ENCODE assay signal across 26 cellular contexts in the genomic region with DNA sequence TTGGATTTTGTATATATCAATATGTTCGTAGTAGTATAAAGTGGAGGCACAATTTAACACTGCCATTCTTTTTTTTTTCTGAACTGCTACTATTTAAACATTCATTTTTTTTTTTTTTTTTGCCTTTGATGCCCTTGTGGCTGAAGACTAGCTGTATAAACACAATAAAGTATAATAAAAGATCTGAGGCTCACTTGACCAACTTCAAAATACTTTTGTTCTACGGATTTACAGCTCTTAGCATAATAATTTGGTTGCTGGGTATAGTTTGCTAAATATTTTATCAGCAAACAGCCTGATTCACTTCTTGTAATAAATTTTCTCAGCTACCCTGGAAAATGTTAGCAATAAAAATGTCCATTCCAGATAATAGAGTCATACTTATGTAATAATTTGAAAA.
"Had no signal": no experiment of that assay in that cellular context is flagged by ENCODE, and none has a peak within 500 bp of the region (broad histone marks: within the 10 kb centered on the region; RNA-seq: fewer than 3 reads in every experiment).

No MANE protein-coding gene starts in this region.

- H3K4me3 Mint-ChIP-seq: naive thymus-derived CD4-positive, alpha-beta T cell; natural killer cell; nephron progenitor cell; neural crest cell; stimulated activated effector memory CD8-positive, alpha-beta T cell treated with anti-CD3 and anti-CD28 coated beads, Interleukin-12 subunit alpha, Interleukin-12 subunit beta, amount 100 ng/mL, for 72 hours; stimulated activated naive B cell treated with anti-CD40 and anti-IgM and Interleukin-4, amounts not matched to agents 10 μg/mL and 1 μg/mL and 100 μg/mL, for 72 hours; stimulated activated naive CD8-positive, alpha-beta T cell treated with anti-CD3 and anti-CD28 coated beads, Interleukin-15, Interleukin-2, amounts not matched to agents 100 ng/mL and 50 ng/mL, for 24 hours; type B pancreatic cell had no signal

- H3K27ac ChIP-seq: neutrophil, pancreas, psoas muscle, right lobe of liver, sigmoid colon, stomach, tibial artery, transverse colon, upper lobe of right lung, uterus had no signal

- H3K9me3 ChIP-seq: neutrophil, pancreas, psoas muscle, right lobe of liver, sigmoid colon, stomach, tibial artery, transverse colon, upper lobe of right lung, uterus had no signal

- ATAC-seq: naive thymus-derived CD4-positive, alpha-beta T cell; natural killer cell; pancreas; psoas muscle; right cardiac atrium; right lobe of liver; stimulated activated effector memory CD8-positive, alpha-beta T cell treated with anti-CD3 and anti-CD28 coated beads, Interleukin-12 subunit alpha, Interleukin-12 subunit beta, amount 100 ng/mL, for 72 hours; stimulated activated naive B cell treated with anti-CD40 and anti-IgM and Interleukin-4, amounts not matched to agents 10 μg/mL and 1 μg/mL and 100 μg/mL, for 72 hours; upper lobe of right lung had no signal

- H3K27me3 ChIP-seq: neutrophil, pancreas, right lobe of liver, sigmoid colon, stomach, tibial artery, transverse colon, upper lobe of right lung, uterus had no signal

- H3K27me3 Mint-ChIP-seq: stimulated activated naive B cell treated with anti-CD40 and anti-IgM and Interleukin-4, amounts not matched to agents 10 μg/mL and 1 μg/mL and 100 μg/mL, for 72 hours; stimulated activated naive CD8-positive, alpha-beta T cell treated with anti-CD3 and anti-CD28 coated beads, Interleukin-15, Interleukin-2, amounts not matched to agents 100 ng/mL and 50 ng/mL, for 24 hours; type B pancreatic cell had no signal

- H3K36me3 ChIP-seq: neutrophil, pancreas, right lobe of liver, sigmoid colon, stomach, tibial artery, transverse colon, upper lobe of right lung, uterus had no signal

- H3K36me3 Mint-ChIP-seq: naive thymus-derived CD4-positive, alpha-beta T cell; natural killer cell; stimulated activated effector memory CD8-positive, alpha-beta T cell treated with anti-CD3 and anti-CD28 coated beads, Interleukin-12 subunit alpha, Interleukin-12 subunit beta, amount 100 ng/mL, for 72 hours; stimulated activated naive B cell treated with anti-CD40 and anti-IgM and Interleukin-4, amounts not matched to agents 10 μg/mL and 1 μg/mL and 100 μg/mL, for 72 hours; type B pancreatic cell had no signal

- H3K4me3 ChIP-seq: pancreas, psoas muscle, right lobe of liver, sigmoid colon, stomach, tibial artery, transverse colon, upper lobe of right lung, uterus had no signal

- H3K9me3 Mint-ChIP-seq: nephron progenitor cell; neural crest cell; stimulated activated effector memory CD8-positive, alpha-beta T cell treated with anti-CD3 and anti-CD28 coated beads, Interleukin-12 subunit alpha, Interleukin-12 subunit beta, amount 100 ng/mL, for 72 hours; stimulated activated naive CD8-positive, alpha-beta T cell treated with anti-CD3 and anti-CD28 coated beads, Interleukin-15, Interleukin-2, amounts not matched to agents 100 ng/mL and 50 ng/mL, for 24 hours; type B pancreatic cell had no signal

- H3K4me1 ChIP-seq: pancreas, psoas muscle, right lobe of liver, stomach, upper lobe of right lung had no signal

- H3K4me1 Mint-ChIP-seq: naive thymus-derived CD4-positive, alpha-beta T cell; natural killer cell; nephron progenitor cell; stimulated activated effector memory CD8-positive, alpha-beta T cell treated with anti-CD3 and anti-CD28 coated beads, Interleukin-12 subunit alpha, Interleukin-12 subunit beta, amount 100 ng/mL, for 72 hours; stimulated activated naive B cell treated with anti-CD40 and anti-IgM and Interleukin-4, amounts not matched to agents 10 μg/mL and 1 μg/mL and 100 μg/mL, for 72 hours had no signal

- H3K27ac Mint-ChIP-seq: naive thymus-derived CD4-positive, alpha-beta T cell; natural killer cell; nephron progenitor cell; stimulated activated effector memory CD8-positive, alpha-beta T cell treated with anti-CD3 and anti-CD28 coated beads, Interleukin-12 subunit alpha, Interleukin-12 subunit beta, amount 100 ng/mL, for 72 hours; stimulated activated naive B cell treated with anti-CD40 and anti-IgM and Interleukin-4, amounts not matched to agents 10 μg/mL and 1 μg/mL and 100 μg/mL, for 72 hours; stimulated activated naive CD8-positive, alpha-beta T cell treated with anti-CD3 and anti-CD28 coated beads, Interleukin-15, Interleukin-2, amounts not matched to agents 100 ng/mL and 50 ng/mL, for 24 hours; type B pancreatic cell had no signal

- DNase-seq: naive thymus-derived CD4-positive, alpha-beta T cell; natural killer cell; nephron progenitor cell; nucleus accumbens; pancreas; psoas muscle; right cardiac atrium; right lobe of liver; sigmoid colon; small intestine; stimulated activated CD4-positive, alpha-beta T cell treated with anti-CD3 and anti-CD28 coated beads, Interleukin-15, amount 100 ng/mL, for 24 hours; stimulated activated CD4-positive, alpha-beta T cell treated with anti-CD3 and anti-CD28 coated beads, Interleukin-2, amount 100 ng/mL, for 24 hours; stimulated activated CD4-positive, alpha-beta T cell treated with anti-CD3 and anti-CD28 coated beads, Interleukin-2, amount 100 ng/mL, for 48 hours; stimulated activated CD4-positive, alpha-beta T cell treated with anti-CD3 and anti-CD28 coated beads, Interleukin-4, amount 100 ng/mL, for 24 hours; stimulated activated naive B cell treated with anti-CD40 and anti-IgM and Interleukin-4, amounts not matched to agents 10 μg/mL and 1 μg/mL and 100 μg/mL, for 72 hours; stimulated activated naive CD4-positive, alpha-beta T cell treated with Interleukin-2 at 50 U/mL for 16 hours; stomach; tibial artery; transverse colon; upper lobe of right lung; uterus had no signal
